Comparison of ENCODE assay signal across 8 cellular contexts in genomic region chr12:122981036-122981471, GRCh38. TPM values are rescaled to one million over a fixed set of nuclear protein-coding genes. Genes with fewer than 3 reads are reported as not detected.
DNase-seq lines count a peak whose midpoint lies in the region; ATAC-seq and TF ChIP-seq lines count a peak whose summit lies in the region.

No MANE protein-coding gene starts in this region.

- no peaks in the 10 kb centered on the region for H3K9me3 ChIP-seq in Caco-2
- H3K9me3 ChIP-seq in ectodermal cell (ENCODE audit: control insufficient read depth, low read length) = no peaks in the 10 kb centered on the region
- no peaks in the 10 kb centered on the region for H3K9me3 ChIP-seq in naive thymus-derived CD4-positive, alpha-beta T cell (ENCODE audit: control insufficient read depth in 2 of 3, low read length in 3 of 3)

- intact Hi-C loops in Caco-2 (cut with micrococcal nuclease; ENCODE audit: unreplicated experiment) = loop anchor here (10.0 kb wide), 1 partner anchor 164 kb away; no protein-coding TSS in a partner anchor
- intact Hi-C loops in naive thymus-derived CD4-positive, alpha-beta T cell (cut with micrococcal nuclease) = loop anchor here (2.0 kb wide), 2 partner anchors 14 to 170 kb away; partner anchors contain the start of genes ABCB9 (in 1 of the 2) and PITPNM2 (in 1 of the 2)

- H3K27ac ChIP-seq in ectodermal cell (ENCODE audit: insufficient read depth, low read depth, low read length, poor library complexity, severe bottlenecking) = no peak overlapping the region
- H3K27ac ChIP-seq in naive thymus-derived CD4-positive, alpha-beta T cell (ENCODE audit: low read depth, low read length) = peak overlapping the region; percentile 81

- peak overlapping the region; percentile 79 for H3K27ac Mint-ChIP-seq in Caco-2 (ENCODE audit: unreplicated experiment)
- H3K27ac Mint-ChIP-seq in naive thymus-derived CD4-positive, alpha-beta T cell = peak overlapping the region; percentile 19 to 91 (median 80)

- no peaks in the 10 kb centered on the region for H3K27me3 ChIP-seq in Caco-2 (replicated peaks; ENCODE audit: control insufficient read depth, insufficient read depth, low read length)
- H3K27me3 ChIP-seq in ectodermal cell (ENCODE audit: control insufficient read depth, insufficient read depth, low read length, poor library complexity, severe bottlenecking) = no peaks in the 10 kb centered on the region
- H3K27me3 ChIP-seq in naive thymus-derived CD4-positive, alpha-beta T cell (ENCODE audit: control insufficient read depth in 2 of 2, insufficient read depth in 2 of 2, low read length in 2 of 2) = no peaks in the 10 kb centered on the region

- H3K27me3 Mint-ChIP-seq in Caco-2 (ENCODE audit: insufficient read depth, unreplicated experiment) = no peaks in the 10 kb centered on the region
- no peaks in the 10 kb centered on the region for H3K27me3 Mint-ChIP-seq in naive thymus-derived CD4-positive, alpha-beta T cell

- no peaks in the 10 kb centered on the region for H3K9me3 Mint-ChIP-seq in Caco-2 (ENCODE audit: unreplicated experiment)
- H3K9me3 Mint-ChIP-seq in naive thymus-derived CD4-positive, alpha-beta T cell = peaks cover 0 to 7% (median 0%) of the 10 kb centered on the region in 11 donors

- CTCF ChIA-PET in Caco-2 (lab: Charles Lee) = interaction anchor here (0.6 kb wide), 2 partner anchors 12 to 111 kb away, joined by 3 to 4 read pairs; no protein-coding TSS in a partner anchor
- CTCF ChIA-PET in naive thymus-derived CD4-positive, alpha-beta T cell (lab: Charles Lee) = interaction anchor here (0.9 to 1.4 kb wide), 2 partner anchors 94 to 258 kb away, joined by 3 to 4 read pairs; no protein-coding TSS in a partner anchor

- WGBS in ectodermal cell, 2 experiments = 2% methylated on average over 40 of the region's 40 CpGs

- H3K4me1 ChIP-seq in Caco-2 (peaks cover 9% of the 10 kb centered on the region; the same call in 1 of the 2 replicates), ectodermal cell (ENCODE audit: control insufficient read depth, insufficient read depth, low read length) (peaks cover 22% of the 10 kb centered on the region)
- H3K4me1 ChIP-seq in naive thymus-derived CD4-positive, alpha-beta T cell (ENCODE audit: control insufficient read depth in 2 of 2, insufficient read depth in 2 of 2, low read length in 2 of 2) = peaks cover 34 to 41% of the 10 kb centered on the region in 2 donors

- DNase-seq in Caco-2 (peak in 1 of 2 experiments; percentile 44), NCI-H69 (lab: John Stamatoyannopoulos, UW) (peak; percentile 67), KBM-7 (no peak)
- DNase-seq in naive thymus-derived CD4-positive, alpha-beta T cell = peak in 2 of 9 donors; percentile 30 to 40

- peak overlapping the region; percentile 89 for H3K4me3 Mint-ChIP-seq in Caco-2 (ENCODE audit: unreplicated experiment)
- H3K4me3 Mint-ChIP-seq in naive thymus-derived CD4-positive, alpha-beta T cell = peak overlapping the region; percentile 85 to 95 (median 90)

- TF ChIP-seq CTCF in Caco-2 (IDR thresholded peaks at IDR 0.05; ENCODE audit: insufficient read depth in 1 of 2, low read depth in 1 of 2, low read length in 1 of 2, severe bottlenecking in 1 of 2, unreplicated experiment in 1 of 2) = no peak

- BruUV-seq in Caco-2 (replicated peaks; lab: Mats Ljungman, UMichigan) = no TSS peak

- ATAC-seq in GM21576 (IDR thresholded peaks at IDR 0.05; ENCODE audit: unreplicated experiment) = peak; percentile 13
- ATAC-seq in naive thymus-derived CD4-positive, alpha-beta T cell = peak; percentile 29
- ATAC-seq in GM18867 (IDR thresholded peaks at IDR 0.05; ENCODE audit: unreplicated experiment) = no peak
- no peak for ATAC-seq in GM18861 (IDR thresholded peaks at IDR 0.05; ENCODE audit: unreplicated experiment)

- H3K4me3 ChIP-seq in Caco-2 (ENCODE audit: low read depth, low read length) (peak overlapping the region; percentile 86), ectodermal cell (ENCODE audit: insufficient read depth, low read depth, low read length) (peak overlapping the region; percentile 76)
- peak overlapping the region; percentile 84 for H3K4me3 ChIP-seq in naive thymus-derived CD4-positive, alpha-beta T cell (ENCODE audit: low read length)

- in situ Hi-C loops in KBM-7 (cut with MboI; ENCODE audit: low pct_unique_long_range_greater_than_20kb, low sequenced_read_pairs) = no loop called here

- H3K4me1 Mint-ChIP-seq in Caco-2 (ENCODE audit: low read depth, unreplicated experiment) = peaks cover 6% of the 10 kb centered on the region
- peaks cover 35 to 70% (median 49%) of the 10 kb centered on the region in 7 donors for H3K4me1 Mint-ChIP-seq in naive thymus-derived CD4-positive, alpha-beta T cell

- no peaks in the 10 kb centered on the region for H3K36me3 ChIP-seq in Caco-2 (ENCODE audit: control insufficient read depth, insufficient read depth, low read length)
- H3K36me3 ChIP-seq in ectodermal cell (ENCODE audit: control insufficient read depth, insufficient read depth, low read length) = peaks cover 3% of the 10 kb centered on the region
- H3K36me3 ChIP-seq in naive thymus-derived CD4-positive, alpha-beta T cell (ENCODE audit: control insufficient read depth in 2 of 3, insufficient read depth in 3 of 3, low read length in 3 of 3) = peaks cover 0 to 46% (median 3%) of the 10 kb centered on the region in 3 experiments

- peaks cover 45% of the 10 kb centered on the region for H3K36me3 Mint-ChIP-seq in Caco-2 (ENCODE audit: insufficient read depth, unreplicated experiment)
- peaks cover 0 to 16% (median 3%) of the 10 kb centered on the region in 5 donors for H3K36me3 Mint-ChIP-seq in naive thymus-derived CD4-positive, alpha-beta T cell

- POLR2A ChIA-PET in Caco-2 (lab: Charles Lee) = interaction anchor here (0.6 kb wide), 1 partner anchor 87 kb away, joined by 4 read pairs; no protein-coding TSS in a partner anchor
- POLR2A ChIA-PET in naive thymus-derived CD4-positive, alpha-beta T cell (lab: Charles Lee) = interaction anchor here (0.6 to 3.3 kb wide), 8 partner anchors 22 to 1149 kb away, joined by 3 to 11 read pairs (median 4); partner anchors contain the start of genes MPHOSPH9 and MTRFR

RNA-seq across cellular contexts. Expression of gene ARL6IP4, which starts 0.6 kb away (rescaled TPM):
- total RNA-seq in Caco-2 (2022) = 99.6 and 103 TPM in 2 replicates
- polyA plus RNA-seq in ectodermal cell (2013, experiment 1 of 4) = 159 TPM
- polyA plus RNA-seq in ectodermal cell (2013, experiment 2 of 4) = 151 TPM
- polyA plus RNA-seq in ectodermal cell (2013, experiment 3 of 4) = 149 TPM
- polyA plus RNA-seq in ectodermal cell (2013, experiment 4 of 4) = 157 TPM
- total RNA-seq in naive thymus-derived CD4-positive, alpha-beta T cell = 100 to 1,000 TPM; 137 to 189 (median 169) TPM
- polyA plus RNA-seq in naive thymus-derived CD4-positive, alpha-beta T cell = 100 to 1,000 TPM; 201 to 295 TPM

RNA-seq across cellular contexts. Expression of gene OGFOD2, which starts 6.0 kb away (rescaled TPM):
- total RNA-seq in Caco-2 (2022) = 21.6 and 22.7 TPM in 2 replicates
- polyA plus RNA-seq in ectodermal cell (2013, experiment 1 of 4) = 16.6 TPM
- polyA plus RNA-seq in ectodermal cell (2013, experiment 2 of 4) = 15.7 TPM
- 9.0 TPM for polyA plus RNA-seq in ectodermal cell (2013, experiment 3 of 4)
- polyA plus RNA-seq in ectodermal cell (2013, experiment 4 of 4) = 13.4 TPM
- 10 to 100 TPM; 17.4 to 49.1 (median 27.2) TPM for total RNA-seq in naive thymus-derived CD4-positive, alpha-beta T cell
- 10 to 100 TPM; 16.8 to 19.5 TPM for polyA plus RNA-seq in naive thymus-derived CD4-positive, alpha-beta T cell

RNA-seq across cellular contexts. Expression of gene ABCB9, which starts 14.8 kb away (rescaled TPM):
- total RNA-seq in Caco-2 (2022) = 6.7 and 8.1 TPM in 2 replicates
- polyA plus RNA-seq in ectodermal cell (2013, experiment 1 of 4) = 6.7 TPM
- polyA plus RNA-seq in ectodermal cell (2013, experiment 2 of 4) = 6.1 TPM
- 5.1 TPM for polyA plus RNA-seq in ectodermal cell (2013, experiment 3 of 4)
- 4.4 TPM for polyA plus RNA-seq in ectodermal cell (2013, experiment 4 of 4)
- total RNA-seq in naive thymus-derived CD4-positive, alpha-beta T cell = 1 to 10 TPM; 6.2 to 8.9 (median 7.1) TPM
- 1 to 10 TPM in 1 of 2 donors, under 1 TPM in 1; 0.74 to 1.5 TPM for polyA plus RNA-seq in naive thymus-derived CD4-positive, alpha-beta T cell

Comparison
In these comparisons a context has a peak if more than half of its experiments do, and no peak if none do; other contexts are left out.
1. ATAC-seq: peak in GM21576 (single experiment) and naive thymus-derived CD4-positive, alpha-beta T cell (single experiment); none in GM18867 (single experiment) and GM18861 (single experiment).
2. Peak in every context shown above with its lines, with median percentiles within 50 percentile points of each other: H3K4me3 ChIP-seq.